21 cellular contexts compared by ENCODE assay signal in the genomic region with DNA sequence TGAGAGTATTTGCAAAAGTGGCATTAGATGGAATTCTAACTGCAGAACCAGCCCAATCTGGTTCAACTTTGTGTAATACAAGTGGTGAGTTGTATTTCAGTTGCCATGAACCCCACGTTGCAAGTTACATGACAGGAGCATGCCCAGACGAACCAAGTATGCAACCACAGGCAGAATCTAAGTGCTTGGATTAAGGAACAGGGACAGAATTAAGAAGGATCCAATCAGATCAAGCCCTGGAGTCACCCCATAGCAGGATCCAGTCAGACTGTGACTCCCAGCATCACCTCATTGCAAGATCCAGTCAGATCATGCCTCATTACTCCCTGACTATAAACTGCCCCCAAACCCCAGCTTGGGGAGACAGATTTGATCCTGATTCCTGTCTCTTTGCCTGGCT.
"Had no signal": no experiment of that assay in that cellular context is flagged by ENCODE, and none has a peak within 500 bp of the region (broad histone marks: within the 10 kb centered on the region; RNA-seq: fewer than 3 reads in every experiment).

No MANE protein-coding gene starts in this region.

- H3K27me3 Mint-ChIP-seq: activated B cell treated with CpG ODN at 0.5 μM for 24 hours; activated CD4-positive, alpha-beta T cell treated with anti-CD3 and anti-CD28 coated beads, Interleukin-2, amount 10 ng/mL, durations not matched to agents 7 days and 5 days had no signal

- DNase-seq: activated B cell treated with CpG ODN at 0.5 μM for 24 hours; activated CD4-positive, alpha-beta memory T cell treated with anti-CD3 and anti-CD28 coated beads for 36 hours; activated CD4-positive, alpha-beta T cell treated with anti-CD3 and anti-CD28 coated beads for 1 hour; activated CD4-positive, alpha-beta T cell treated with anti-CD3 and anti-CD28 coated beads, Interleukin-2, amount 10 ng/mL, durations not matched to agents 7 days and 5 days; activated CD8-positive, alpha-beta memory T cell treated with anti-CD3 and anti-CD28 coated beads for 24 hours; activated gamma-delta T cell; activated naive CD4-positive, alpha-beta T cell treated with anti-CD3 and anti-CD28 coated beads for 36 hours; activated T-cell treated with anti-CD3 and anti-CD28 coated beads, Interleukin-2, amount 50 U/mL, for 4 hours; amygdala; NCI-H1092 treated with DMSO at 0.1 percent for 48 hours; NCI-H1436; NCI-H1694 treated with DMSO at 0.1 percent for 48 hours; NCI-H2029 treated with DMSO at 0.1 percent for 48 hours; NCI-H524 treated with DMSO at 0.1 percent for 48 hours; NCI-H748 treated with DMSO at 0.1 percent for 48 hours; SIG-M5; T-helper 17 cell; T1000 had no signal

- H3K27ac Mint-ChIP-seq: activated B cell treated with CpG ODN at 0.5 μM for 24 hours; activated CD4-positive, alpha-beta memory T cell treated with anti-CD3 and anti-CD28 coated beads for 36 hours; activated CD4-positive, alpha-beta T cell treated with anti-CD3 and anti-CD28 coated beads, Interleukin-2, amount 10 ng/mL, durations not matched to agents 7 days and 5 days; activated naive CD4-positive, alpha-beta T cell treated with anti-CD3 and anti-CD28 coated beads for 36 hours; activated naive CD8-positive, alpha-beta T cell; brain; T-helper 17 cell had no signal

- H3K9me3 Mint-ChIP-seq: activated CD4-positive, alpha-beta memory T cell treated with anti-CD3 and anti-CD28 coated beads for 36 hours; activated naive CD4-positive, alpha-beta T cell treated with anti-CD3 and anti-CD28 coated beads for 36 hours; activated T-cell treated with anti-CD3 and anti-CD28 coated beads, Interleukin-2, amount 50 U/mL, for 4 hours had no signal

- H3K36me3 Mint-ChIP-seq: activated CD4-positive, alpha-beta memory T cell treated with anti-CD3 and anti-CD28 coated beads for 36 hours; activated naive CD8-positive, alpha-beta T cell; brain had no signal

- H3K4me3 Mint-ChIP-seq: activated B cell treated with CpG ODN at 0.5 μM for 24 hours; activated CD4-positive, alpha-beta memory T cell treated with anti-CD3 and anti-CD28 coated beads for 36 hours; activated CD4-positive, alpha-beta T cell treated with anti-CD3 and anti-CD28 coated beads, Interleukin-2, amount 10 ng/mL, durations not matched to agents 7 days and 5 days; activated naive CD4-positive, alpha-beta T cell treated with anti-CD3 and anti-CD28 coated beads for 36 hours; activated naive CD8-positive, alpha-beta T cell; activated T-cell treated with anti-CD3 and anti-CD28 coated beads, Interleukin-2, amount 50 U/mL, for 4 hours; brain; T-helper 17 cell had no signal

- H3K4me1 Mint-ChIP-seq: activated B cell treated with CpG ODN at 0.5 μM for 24 hours; activated CD4-positive, alpha-beta T cell treated with anti-CD3 and anti-CD28 coated beads, Interleukin-2, amount 10 ng/mL, durations not matched to agents 7 days and 5 days; brain; T-helper 17 cell had no signal

- ATAC-seq: activated T-cell treated with anti-CD3 and anti-CD28 coated beads, Interleukin-2, amount 50 U/mL, for 4 hours; T-helper 17 cell had no signal

- H3K27ac ChIP-seq: KMS-11 had no signal
